Comparison of ENCODE assay signal across 8 cellular contexts in the genomic region with DNA sequence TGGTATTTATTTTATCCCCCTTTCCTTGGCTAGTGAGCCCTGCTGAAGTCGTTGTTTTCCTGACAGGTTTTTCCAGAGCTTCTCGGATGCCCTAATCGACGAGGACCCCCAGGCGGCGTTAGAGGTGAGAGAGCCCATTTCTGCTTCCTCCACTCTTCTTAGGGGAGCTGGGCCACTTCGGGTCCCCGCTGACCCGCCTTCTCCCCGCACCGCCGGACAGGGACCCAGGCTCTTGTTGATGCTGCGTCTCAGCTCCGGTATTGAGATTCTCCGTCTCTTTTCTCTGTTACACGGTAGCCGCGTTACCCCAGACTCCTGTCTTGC. TPM values are rescaled to one million over a fixed set of nuclear protein-coding genes. Genes with fewer than 3 reads are reported as not detected.
DNase-seq lines count a peak whose midpoint lies in the region; ATAC-seq, FAIRE-seq and TF ChIP-seq lines count a peak whose summit lies in the region.

No MANE protein-coding gene starts in this region.

- no peaks in the 10 kb centered on the region for H3K9me3 ChIP-seq in SJSA1 (replicated peaks)
- H3K9me3 ChIP-seq in gastroesophageal sphincter: no peaks in the 10 kb centered on the region

- ATAC-seq in HG02840 (IDR thresholded peaks at IDR 0.05; ENCODE audit: low FRiP score, unreplicated experiment) (peak; percentile 34), gastroesophageal sphincter (peak; percentile 2)

- no peak for FAIRE-seq in RCC 7860 (lab: Jason Lieb, UNC)

- H3K36me3 ChIP-seq in SJSA1: peaks cover 40% of the 10 kb centered on the region
- peaks cover 0 to 17% of the 10 kb centered on the region in 2 donors for H3K36me3 ChIP-seq in gastroesophageal sphincter

- no peaks in the 10 kb centered on the region for H3K27me3 ChIP-seq in SJSA1 (replicated peaks)
- no peaks in the 10 kb centered on the region for H3K27me3 ChIP-seq in gastroesophageal sphincter

- WGBS in gastroesophageal sphincter (ENCODE audit: low coverage in 1 of 2), 2 donors: 0 to 1% methylated on average over 6 to 15 of the region's 18 CpGs

- H3K4me3 ChIP-seq in SJSA1: peak overlapping the region; percentile 54
- peak overlapping the region; percentile 78 to 95 for H3K4me3 ChIP-seq in gastroesophageal sphincter
- H3K4me3 ChIP-seq in retinal pigment epithelial cell (ENCODE audit: low read length): peak overlapping the region; percentile 96

- H3K4me1 ChIP-seq in SJSA1 (replicated peaks) (peaks cover 19% of the 10 kb centered on the region), gastroesophageal sphincter (peaks cover 11 to 59% (median 15%) of the 10 kb centered on the region in 3 donors)

- TF ChIP-seq CTCF in gastroesophageal sphincter (IDR thresholded peaks at IDR 0.05): peak in 1 of 4 experiments; percentile 3
- no peak for TF ChIP-seq CTCF in retinal pigment epithelial cell (conservative IDR thresholded peaks at IDR 0.05; ENCODE audit: low read depth, low read length)

- DNase-seq in NCI-H524 (lab: John Stamatoyannopoulos, UW): peak; percentile 39 to 61
- DNase-seq in NCI-H524 treated with DMSO at 0.1 percent for 48 hours (lab: John Stamatoyannopoulos, UW): no peak
- no peak for DNase-seq in SJSA1 (ENCODE audit: low read depth in 1 of 2, low spot score in 2 of 2)
- no peak for DNase-seq in retinal pigment epithelial cell (ENCODE audit: low read depth)
- DNase-seq in Ammon's horn (ENCODE audit: low spot score): no peak
- DNase-seq in RCC 7860 (ENCODE audit: low spot score): no peak

- H3K27ac ChIP-seq in SJSA1 (peak overlapping the region; percentile 100), gastroesophageal sphincter (peak overlapping the region; percentile 90 to 97 (median 96))

- TF ChIP-seq POLR2A in gastroesophageal sphincter (IDR thresholded peaks at IDR 0.05): no peak

- no peak for TF ChIP-seq EP300 in gastroesophageal sphincter (IDR thresholded peaks at IDR 0.05)

RNA-seq across cellular contexts. Expression of a gene that starts 0.3 kb away (rescaled TPM):
- 49.8 and 52.8 TPM in 2 replicates for total RNA-seq in SJSA1 (2014; rRNA removed; shearing (Covaris generic))
- 10 to 100 TPM; 31.9 to 53.7 (median 48.9) TPM for total RNA-seq in gastroesophageal sphincter

RNA-seq across cellular contexts. Expression of a gene that starts 10.7 kb away (rescaled TPM):
- total RNA-seq in SJSA1 (2014; rRNA removed; shearing (Covaris generic)): 2.7 and 4.0 TPM in 2 replicates
- 1 to 10 TPM; 2.3 to 4.8 (median 2.8) TPM for total RNA-seq in gastroesophageal sphincter

Comparison
In these comparisons a context has a peak if more than half of its experiments do, and no peak if none do; other contexts are left out.
1. DNase-seq: peak in NCI-H524 (2 of 2); none in NCI-H524 treated with DMSO at 0.1 percent for 48 hours (single experiment), SJSA1 (0 of 2), retinal pigment epithelial cell (single experiment), Ammon's horn (single experiment) and RCC 7860 (single experiment).
2. Peak in every context shown above with its lines, with median percentiles within 50 percentile points of each other: H3K4me3 ChIP-seq.